24 cellular contexts compared by ENCODE assay signal in genomic region chr7:141590666-141591065, GRCh38. TPM values are rescaled to one million over a fixed set of nuclear protein-coding genes. Genes with fewer than 3 reads are reported as not detected.
DNase-seq lines count a peak whose midpoint lies in the region; ATAC-seq, FAIRE-seq and TF ChIP-seq lines count a peak whose summit lies in the region.
"Had no signal": no experiment of that assay in that cellular context is flagged by ENCODE, and none has a peak within 500 bp of the region (broad histone marks: within the 10 kb centered on the region; RNA-seq: fewer than 3 reads in every experiment).

No MANE protein-coding gene starts in this region.

- no peak for ATAC-seq in GM19397 (IDR thresholded peaks at IDR 0.05; ENCODE audit: unreplicated experiment)
- ATAC-seq in GM21447 (IDR thresholded peaks at IDR 0.05; ENCODE audit: unreplicated experiment), result no peak
- ATAC-seq in HG03196 (IDR thresholded peaks at IDR 0.05; ENCODE audit: unreplicated experiment), result no peak

- H3K4me3 Mint-ChIP-seq in activated naive CD4-positive, alpha-beta T cell treated with anti-CD3 and anti-CD28 coated beads, Interleukin-2, amount 50 U/mL, for 24 hours, result peak overlapping the region; percentile 12
- H3K4me3 Mint-ChIP-seq in activated naive CD4-positive, alpha-beta T cell treated with anti-CD3 and anti-CD28 coated beads for 36 hours, result no peak overlapping the region
- H3K4me3 Mint-ChIP-seq: activated CD4-positive, alpha-beta memory T cell treated with anti-CD3 and anti-CD28 coated beads, Interleukin-2, amount 10 ng/mL, durations not matched to agents 7 days and 5 days had no signal

- H3K27me3 Mint-ChIP-seq in activated naive CD4-positive, alpha-beta T cell treated with anti-CD3 and anti-CD28 coated beads, Interleukin-2, amount 50 U/mL, for 24 hours, result no peaks in the 10 kb centered on the region
- no peaks in the 10 kb centered on the region for H3K27me3 Mint-ChIP-seq in activated naive CD4-positive, alpha-beta T cell treated with anti-CD3 and anti-CD28 coated beads for 36 hours (ENCODE audit: low read depth)
- H3K27me3 Mint-ChIP-seq: activated CD4-positive, alpha-beta memory T cell treated with anti-CD3 and anti-CD28 coated beads, Interleukin-2, amount 10 ng/mL, durations not matched to agents 7 days and 5 days had no signal

- CTCF ChIA-PET in activated naive CD4-positive, alpha-beta T cell treated with anti-CD3 and anti-CD28 coated beads for 36 hours (lab: Charles Lee), result no interaction called here
- CTCF ChIA-PET in RWPE1 (lab: Yijun Ruan, JAX), result no interaction called here

- no peak for TF ChIP-seq CTCF in RWPE1 (conservative IDR thresholded peaks at IDR 0.05; ENCODE audit: low read depth)

- H3K27ac ChIP-seq in RWPE1 (peak overlapping the region; percentile 43; the same call in 1 of the 2 replicates), epithelial cell of prostate (peak overlapping the region; percentile 33)
- H3K27ac ChIP-seq: C4-2B, lower lobe of right lung, vagina had no signal

- H3K9me3 Mint-ChIP-seq in activated naive CD4-positive, alpha-beta T cell treated with anti-CD3 and anti-CD28 coated beads, Interleukin-2, amount 50 U/mL, for 24 hours, result no peaks in the 10 kb centered on the region
- H3K9me3 Mint-ChIP-seq in activated naive CD4-positive, alpha-beta T cell treated with anti-CD3 and anti-CD28 coated beads for 36 hours, result no peaks in the 10 kb centered on the region
- H3K9me3 Mint-ChIP-seq: activated CD4-positive, alpha-beta memory T cell treated with anti-CD3 and anti-CD28 coated beads, Interleukin-2, amount 10 ng/mL, durations not matched to agents 7 days and 5 days had no signal

- peak overlapping the region; percentile 42 for H3K27ac Mint-ChIP-seq in activated naive CD4-positive, alpha-beta T cell treated with anti-CD3 and anti-CD28 coated beads, Interleukin-2, amount 50 U/mL, for 24 hours
- H3K27ac Mint-ChIP-seq in activated naive CD4-positive, alpha-beta T cell treated with anti-CD3 and anti-CD28 coated beads for 36 hours, result no peak overlapping the region
- H3K27ac Mint-ChIP-seq: activated CD4-positive, alpha-beta memory T cell treated with anti-CD3 and anti-CD28 coated beads, Interleukin-2, amount 10 ng/mL, durations not matched to agents 7 days and 5 days had no signal

- peaks cover 18% of the 10 kb centered on the region for H3K36me3 Mint-ChIP-seq in activated naive CD4-positive, alpha-beta T cell treated with anti-CD3 and anti-CD28 coated beads, Interleukin-2, amount 50 U/mL, for 24 hours
- H3K36me3 Mint-ChIP-seq in activated naive CD4-positive, alpha-beta T cell treated with anti-CD3 and anti-CD28 coated beads for 36 hours (ENCODE audit: low read depth), result peaks cover 30% of the 10 kb centered on the region

- POLR2A ChIA-PET in RWPE1 (lab: Yijun Ruan, JAX; ENCODE audit: low non-redundant PET), result no interaction called here

- intact Hi-C loops in activated naive CD4-positive, alpha-beta T cell treated with anti-CD3 and anti-CD28 coated beads for 36 hours (cut with micrococcal nuclease), result no loop called here

- peaks cover 29% of the 10 kb centered on the region for H3K4me1 Mint-ChIP-seq in activated naive CD4-positive, alpha-beta T cell treated with anti-CD3 and anti-CD28 coated beads, Interleukin-2, amount 50 U/mL, for 24 hours
- H3K4me1 Mint-ChIP-seq in activated naive CD4-positive, alpha-beta T cell treated with anti-CD3 and anti-CD28 coated beads for 36 hours (ENCODE audit: low read depth), result peaks cover 29% of the 10 kb centered on the region

- no peak for TF ChIP-seq POLR2A in GM12892 (IDR thresholded peaks at IDR 0.05; ENCODE audit: low read depth, low read length)

- DNase-seq in activated naive CD4-positive, alpha-beta T cell treated with anti-CD3 and anti-CD28 coated beads for 36 hours, result no peak
- peak; percentile 19 for DNase-seq in RWPE1 (ENCODE audit: low spot score)
- DNase-seq in epithelial cell of prostate (ENCODE audit: low read depth, low spot score), result no peak
- DNase-seq in GM12892 (ENCODE audit: insufficient read length), result no peak
- DNase-seq: activated CD4-positive, alpha-beta memory T cell treated with anti-CD3 and anti-CD28 coated beads, Interleukin-2, amount 10 ng/mL, durations not matched to agents 7 days and 5 days; caudate nucleus; effector CD4-positive, alpha-beta T cell; heart left ventricle; KG1; lower lobe of right lung; NCI-H1092; NCI-H2029 treated with DMSO at 0.1 percent for 48 hours; NCI-H510A; retina; spleen; stimulated activated CD4-positive, alpha-beta T cell treated with anti-CD3 and anti-CD28 coated beads, Interleukin-4, amount 100 ng/mL, for 4 hours; substantia nigra had no signal

- no peak for FAIRE-seq in GM12892 (lab: Jason Lieb, UNC)
- FAIRE-seq: G401.6 had no signal

RNA-seq across cellular contexts. Expression of gene AGK, which starts 39.5 kb away (rescaled TPM):
- total RNA-seq in activated naive CD4-positive, alpha-beta T cell treated with anti-CD3 and anti-CD28 coated beads for 36 hours, result 10 to 100 TPM; 35.8 to 37.9 TPM
- 43.2 TPM for polyA plus RNA-seq in GM12892 (2012; ENCODE audit: missing spikeins)
